8 cellular contexts compared by ENCODE assay signal in the genomic region with DNA sequence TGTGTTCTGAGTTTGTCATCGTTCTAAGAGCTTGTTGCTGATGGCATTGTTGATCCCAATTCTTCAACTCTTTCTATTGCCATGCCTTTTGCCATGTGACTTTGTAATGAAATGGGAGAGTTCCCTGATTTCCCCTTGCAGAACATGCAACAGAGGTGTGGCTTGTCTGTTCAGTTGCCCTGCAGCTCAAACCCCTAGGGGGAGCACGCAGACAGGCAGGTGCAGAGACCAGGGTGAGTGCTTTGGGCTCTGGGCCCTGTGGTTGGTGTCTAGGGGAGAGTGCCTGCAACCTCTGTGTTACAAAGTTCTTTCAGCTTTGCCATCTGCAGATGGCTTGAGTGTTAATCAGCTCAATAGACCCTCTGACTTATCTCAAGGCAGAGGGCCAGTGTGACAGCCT.
A peak's percentile ranks its signal among the peaks of the same experiment; 100 is the strongest.
DNase-seq lines count a peak whose midpoint lies in the region; ATAC-seq and FAIRE-seq lines count a peak whose summit lies in the region.

No MANE protein-coding gene starts in this region.

- peak; percentile 42 for DNase-seq in activated CD8-positive, alpha-beta memory T cell treated with anti-CD3 and anti-CD28 coated beads, Interleukin-2, amount 10 ng/mL, durations not matched to agents 7 days and 5 days
- no peak for DNase-seq in activated CD8-positive, alpha-beta memory T cell treated with anti-CD3 and anti-CD28 coated beads, Interleukin-2, amount 50 U/mL, for 48 hours
- DNase-seq in Karpas-422 (peak; percentile 63), frontal cortex (ENCODE audit: low spot score in 2 of 2) (no peak), GDM1 (lab: John Stamatoyannopoulos, UW) (no peak), NK-92 (lab: John Stamatoyannopoulos, UW; ENCODE audit: unreplicated experiment) (no peak)
- DNase-seq in activated T-cell treated with anti-CD3 and anti-CD28 coated beads, Interleukin-2, amount 50 U/mL, for 72 hours = peak; percentile 3 to 12
- peak in 2 of 3 experiments; percentile 0 to 4 for DNase-seq in stimulated activated CD4-positive, alpha-beta T cell treated with anti-CD3 and anti-CD28 coated beads, TNF-alpha, amount 100 ng/mL, for 4 hours (ENCODE audit: low read depth in 3 of 3)

- H3K27me3 ChIP-seq in Karpas-422 (ENCODE audit: low read length) = no peaks in the 10 kb centered on the region

- H3K4me3 Mint-ChIP-seq in activated CD8-positive, alpha-beta memory T cell treated with anti-CD3 and anti-CD28 coated beads, Interleukin-2, amount 10 ng/mL, durations not matched to agents 7 days and 5 days = no peak overlapping the region
- no peak overlapping the region for H3K4me3 Mint-ChIP-seq in activated T-cell treated with anti-CD3 and anti-CD28 coated beads, Interleukin-2, amount 50 U/mL, for 72 hours

- no peaks in the 10 kb centered on the region for H3K4me1 ChIP-seq in Karpas-422 (ENCODE audit: low read length)

- H3K4me3 ChIP-seq in Karpas-422 (ENCODE audit: low read length) = no peak overlapping the region

- H3K27ac ChIP-seq in Karpas-422 (ENCODE audit: low read length) = no peak overlapping the region

- no peaks in the 10 kb centered on the region; the same call in 1 of the 2 replicates for H3K9me2 ChIP-seq in Karpas-422 (replicated peaks; ENCODE audit: insufficient read depth, low read length)

- H3K36me3 Mint-ChIP-seq in activated CD8-positive, alpha-beta memory T cell treated with anti-CD3 and anti-CD28 coated beads, Interleukin-2, amount 10 ng/mL, durations not matched to agents 7 days and 5 days = no peaks in the 10 kb centered on the region
- no peaks in the 10 kb centered on the region for H3K36me3 Mint-ChIP-seq in activated T-cell treated with anti-CD3 and anti-CD28 coated beads, Interleukin-2, amount 50 U/mL, for 72 hours (ENCODE audit: insufficient read depth in 2 of 2)

- H3K36me3 ChIP-seq in Karpas-422 (ENCODE audit: insufficient read depth, low read length) = no peaks in the 10 kb centered on the region

- no peaks in the 10 kb centered on the region for H3K9me3 Mint-ChIP-seq in activated CD8-positive, alpha-beta memory T cell treated with anti-CD3 and anti-CD28 coated beads, Interleukin-2, amount 10 ng/mL, durations not matched to agents 7 days and 5 days (ENCODE audit: low read depth)
- H3K9me3 Mint-ChIP-seq in activated T-cell treated with anti-CD3 and anti-CD28 coated beads, Interleukin-2, amount 50 U/mL, for 72 hours = peaks cover 0 to 2% of the 10 kb centered on the region in 2 donors

- H3K4me1 Mint-ChIP-seq in activated CD8-positive, alpha-beta memory T cell treated with anti-CD3 and anti-CD28 coated beads, Interleukin-2, amount 10 ng/mL, durations not matched to agents 7 days and 5 days = no peaks in the 10 kb centered on the region
- no peaks in the 10 kb centered on the region for H3K4me1 Mint-ChIP-seq in activated T-cell treated with anti-CD3 and anti-CD28 coated beads, Interleukin-2, amount 50 U/mL, for 72 hours (ENCODE audit: low read depth)

- H3K9me3 ChIP-seq in Karpas-422 (ENCODE audit: low read length) = no peaks in the 10 kb centered on the region

- H4K20me1 ChIP-seq in Karpas-422 (ENCODE audit: insufficient read depth, low read depth, low read length) = no peaks in the 10 kb centered on the region

- H2AFZ ChIP-seq in Karpas-422 (ENCODE audit: low read length) = no peak overlapping the region

- no peak overlapping the region for H3K27ac Mint-ChIP-seq in activated CD8-positive, alpha-beta memory T cell treated with anti-CD3 and anti-CD28 coated beads, Interleukin-2, amount 10 ng/mL, durations not matched to agents 7 days and 5 days
- no peak overlapping the region for H3K27ac Mint-ChIP-seq in activated T-cell treated with anti-CD3 and anti-CD28 coated beads, Interleukin-2, amount 50 U/mL, for 72 hours

- FAIRE-seq in frontal cortex (lab: Jason Lieb, UNC) = no peak

- no peak overlapping the region for H3K9ac ChIP-seq in Karpas-422 (ENCODE audit: low read length)

- ATAC-seq in activated CD8-positive, alpha-beta memory T cell treated with anti-CD3 and anti-CD28 coated beads, Interleukin-2, amount 10 ng/mL, durations not matched to agents 7 days and 5 days = peak; percentile 53
- ATAC-seq in activated T-cell treated with anti-CD3 and anti-CD28 coated beads, Interleukin-2, amount 50 U/mL, for 72 hours (replicated peaks in 1 of 2) = no peak

- no peak overlapping the region for H3K4me2 ChIP-seq in Karpas-422 (ENCODE audit: low read depth, low read length, poor library complexity, severe bottlenecking)

- H3K79me2 ChIP-seq in Karpas-422 (ENCODE audit: low read length) = no peaks in the 10 kb centered on the region

- CTCF ChIA-PET in activated CD8-positive, alpha-beta memory T cell treated with anti-CD3 and anti-CD28 coated beads, Interleukin-2, amount 10 ng/mL, durations not matched to agents 7 days and 5 days (lab: Charles Lee) = interaction anchor here (1.2 to 1.3 kb wide), 2 partner anchors 15 to 18 kb away, joined by 3 to 4 read pairs; no protein-coding TSS in a partner anchor

- no peaks in the 10 kb centered on the region for H3K27me3 Mint-ChIP-seq in activated CD8-positive, alpha-beta memory T cell treated with anti-CD3 and anti-CD28 coated beads, Interleukin-2, amount 10 ng/mL, durations not matched to agents 7 days and 5 days
- no peaks in the 10 kb centered on the region for H3K27me3 Mint-ChIP-seq in activated T-cell treated with anti-CD3 and anti-CD28 coated beads, Interleukin-2, amount 50 U/mL, for 72 hours (ENCODE audit: low read depth)

Comparison
In these comparisons a context has a peak if more than half of its experiments do, and no peak if none do; other contexts are left out.
1. DNase-seq: peak in activated CD8-positive, alpha-beta memory T cell treated with anti-CD3 and anti-CD28 coated beads, Interleukin-2, amount 10 ng/mL, durations not matched to agents 7 days and 5 days (single experiment), Karpas-422 (single experiment), activated T-cell treated with anti-CD3 and anti-CD28 coated beads, Interleukin-2, amount 50 U/mL, for 72 hours (2 of 2) and stimulated activated CD4-positive, alpha-beta T cell treated with anti-CD3 and anti-CD28 coated beads, TNF-alpha, amount 100 ng/mL, for 4 hours (2 of 3); none in activated CD8-positive, alpha-beta memory T cell treated with anti-CD3 and anti-CD28 coated beads, Interleukin-2, amount 50 U/mL, for 48 hours (single experiment), frontal cortex (0 of 2), GDM1 (single experiment) and NK-92 (single experiment).